10 cellular contexts compared by ENCODE assay signal in genomic region chr10:118594392-118595063, GRCh38. TPM values are rescaled to one million over a fixed set of nuclear protein-coding genes. Genes with fewer than 3 reads are reported as not detected.
DNase-seq lines count a peak whose midpoint lies in the region; ATAC-seq and TF ChIP-seq lines count a peak whose summit lies in the region.
"Had no signal": no experiment of that assay in that cellular context is flagged by ENCODE, and none has a peak within 500 bp of the region (broad histone marks: within the 10 kb centered on the region; RNA-seq: fewer than 3 reads in every experiment).

No MANE protein-coding gene starts in this region.

- H3K9me3 ChIP-seq in iPS-15b (ENCODE audit: control insufficient read depth, insufficient read depth, low read length) (no peaks in the 10 kb centered on the region), prostate gland (no peaks in the 10 kb centered on the region)
- H3K9me3 ChIP-seq: Caco-2 had no signal

- ATAC-seq in Right ventricle myocardium superior (ENCODE audit: poor library complexity) = peak; percentile 71
- ATAC-seq in activated naive CD8-positive, alpha-beta T cell treated with anti-CD3 and anti-CD28 coated beads, Interleukin-2, amount 50 U/mL, for 24 hours = peak; percentile 49
- no peak for ATAC-seq in GM21717 (IDR thresholded peaks at IDR 0.05; ENCODE audit: unreplicated experiment)

- H3K36me3 ChIP-seq in iPS-15b (ENCODE audit: control insufficient read depth, insufficient read depth, low read length) = no peaks in the 10 kb centered on the region
- no peaks in the 10 kb centered on the region for H3K36me3 ChIP-seq in prostate gland

- H3K9me3 Mint-ChIP-seq in activated naive CD8-positive, alpha-beta T cell treated with anti-CD3 and anti-CD28 coated beads, Interleukin-2, amount 50 U/mL, for 24 hours = no peaks in the 10 kb centered on the region
- H3K9me3 Mint-ChIP-seq: activated B cell treated with CpG ODN at 0.5 μM for 24 hours had no signal

- peaks cover 6% of the 10 kb centered on the region for H3K4me1 ChIP-seq in iPS-15b (ENCODE audit: control insufficient read depth, insufficient read depth, low read length)
- no peaks in the 10 kb centered on the region for H3K4me1 ChIP-seq in prostate gland (replicated peaks)
- H3K4me1 ChIP-seq: Caco-2 had no signal

- no peak overlapping the region for H3K4me3 Mint-ChIP-seq in activated naive CD8-positive, alpha-beta T cell treated with anti-CD3 and anti-CD28 coated beads, Interleukin-2, amount 50 U/mL, for 24 hours
- H3K4me3 Mint-ChIP-seq: activated B cell treated with CpG ODN at 0.5 μM for 24 hours had no signal

- H3K27me3 Mint-ChIP-seq in activated naive CD8-positive, alpha-beta T cell treated with anti-CD3 and anti-CD28 coated beads, Interleukin-2, amount 50 U/mL, for 24 hours = peaks cover 62% of the 10 kb centered on the region

- no peak overlapping the region for H3K27ac Mint-ChIP-seq in activated naive CD8-positive, alpha-beta T cell treated with anti-CD3 and anti-CD28 coated beads, Interleukin-2, amount 50 U/mL, for 24 hours
- H3K27ac Mint-ChIP-seq: activated B cell treated with CpG ODN at 0.5 μM for 24 hours had no signal

- peaks cover 12% of the 10 kb centered on the region for H3K4me1 Mint-ChIP-seq in activated naive CD8-positive, alpha-beta T cell treated with anti-CD3 and anti-CD28 coated beads, Interleukin-2, amount 50 U/mL, for 24 hours

- H3K4me3 ChIP-seq in iPS-15b (ENCODE audit: low read depth, low read length) (peak overlapping the region; percentile 74), prostate gland (no peak overlapping the region)

- intact Hi-C loops in Right ventricle myocardium superior (cut with DNase I) (no loop called here), cardiac septum (cut with DNase I) (no loop called here), prostate gland (cut with DNase I) (no loop called here)

- in situ Hi-C loops in ACHN (cut with HindIII; ENCODE audit: low pct_ligation_motif_present, low pct_unique_long_range_greater_than_20kb, low sequenced_read_pairs) = no loop called here

- no peak for TF ChIP-seq POLR2A in prostate gland (IDR thresholded peaks at IDR 0.05)

- peak in 2 of 4 experiments; percentile 10 to 20 for TF ChIP-seq CTCF in prostate gland (IDR thresholded peaks at IDR 0.05)

- 8% methylated on average over 23 of the region's 70 CpGs for WGBS in prostate gland

- H3K27me3 ChIP-seq in iPS-15b (ENCODE audit: control insufficient read depth, insufficient read depth, low read length) (peaks cover 38% of the 10 kb centered on the region), prostate gland (replicated peaks; ENCODE audit: insufficient read depth) (peaks cover 32% of the 10 kb centered on the region)

- DNase-seq in Right ventricle myocardium superior (no peak), cardiac septum (ENCODE audit: low spot score) (no peak), prostate gland (ENCODE audit: low spot score) (no peak), ACHN (no peak)
- DNase-seq in activated naive CD8-positive, alpha-beta T cell treated with anti-CD3 and anti-CD28 coated beads, Interleukin-2, amount 50 U/mL, for 24 hours = peak; percentile 29
- peak; percentile 14 for DNase-seq in stimulated activated CD4-positive, alpha-beta T cell treated with anti-CD3 and anti-CD28 coated beads, Interleukin-4, amount 100 ng/mL, for 24 hours
- DNase-seq: activated B cell treated with CpG ODN at 0.5 μM for 24 hours had no signal

- no peak overlapping the region for H3K27ac ChIP-seq in prostate gland

- no peak overlapping the region for H3K9ac ChIP-seq in iPS-15b (ENCODE audit: low read depth, low read length)

- H3K36me3 Mint-ChIP-seq in activated naive CD8-positive, alpha-beta T cell treated with anti-CD3 and anti-CD28 coated beads, Interleukin-2, amount 50 U/mL, for 24 hours (ENCODE audit: low read depth) = peaks cover 2% of the 10 kb centered on the region

RNA-seq across cellular contexts. Expression of gene PRLHR, which starts 0.9 kb away (rescaled TPM):
- not detected for total RNA-seq in Right ventricle myocardium superior
- not detected for total RNA-seq in cardiac septum
- total RNA-seq in prostate gland = not detected
- total RNA-seq: activated B cell treated with CpG ODN at 0.5 μM for 24 hours, Caco-2 had no signal

Comparison
In these comparisons a context has a peak if more than half of its experiments do, and no peak if none do; other contexts are left out.
1. DNase-seq: peak in activated naive CD8-positive, alpha-beta T cell treated with anti-CD3 and anti-CD28 coated beads, Interleukin-2, amount 50 U/mL, for 24 hours (single experiment) and stimulated activated CD4-positive, alpha-beta T cell treated with anti-CD3 and anti-CD28 coated beads, Interleukin-4, amount 100 ng/mL, for 24 hours (single experiment); none in Right ventricle myocardium superior (single experiment), cardiac septum (single experiment), prostate gland (single experiment) and ACHN (single experiment).